Comparison of ENCODE assay signal across 9 cellular contexts in the genomic region with DNA sequence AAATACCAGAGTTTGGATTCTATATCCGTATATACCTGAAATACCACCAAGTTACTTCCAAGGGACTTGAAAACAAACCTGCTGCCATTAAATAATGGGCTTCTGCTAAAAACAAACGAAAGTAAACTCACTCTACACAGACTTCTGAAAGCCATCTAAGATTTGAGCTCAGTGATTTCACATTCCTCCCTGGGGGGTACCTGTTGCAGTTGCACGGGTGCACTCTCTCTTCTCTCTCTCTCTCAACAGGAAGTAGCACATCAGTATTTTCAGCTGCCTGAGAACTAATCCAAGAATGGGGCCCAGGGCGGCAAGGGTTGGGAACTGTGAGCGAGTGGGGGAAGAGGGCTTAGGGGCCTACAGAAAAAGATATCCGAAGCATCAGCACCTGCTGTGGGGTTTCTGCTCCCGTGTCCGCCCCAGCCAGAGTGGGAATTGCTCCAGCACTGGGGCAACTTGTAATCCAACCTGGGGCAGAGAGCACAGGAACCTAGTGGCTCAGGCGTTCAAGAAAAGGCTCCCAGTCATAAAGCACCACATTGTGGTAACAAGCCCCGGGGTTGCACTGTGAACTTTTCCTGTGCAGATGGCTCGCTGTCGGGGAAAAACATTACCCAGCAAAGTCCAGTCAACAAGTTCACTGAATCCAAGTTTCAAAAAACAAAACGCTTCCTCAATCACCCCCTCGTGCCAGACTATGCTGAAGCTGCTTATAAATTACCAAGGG.
DNase-seq lines count a peak whose midpoint lies in the region; ATAC-seq and TF ChIP-seq lines count a peak whose summit lies in the region.
"Had no signal": no experiment of that assay in that cellular context is flagged by ENCODE, and none has a peak within 500 bp of the region (broad histone marks: within the 10 kb centered on the region; RNA-seq: fewer than 3 reads in every experiment).

No MANE protein-coding gene starts in this region.

- no peaks in the 10 kb centered on the region for H3K9me2 ChIP-seq in PC-9 (ENCODE audit: insufficient read depth)

- peak overlapping the region in 6 of 11 experiments; percentile 17 to 66 (median 45); a peak in 9 of 22 replicates for H3K9ac ChIP-seq in BLaER1 treated with 17β-estradiol and CSF1 and Interleukin-3, amounts not matched to agents 10 nM and 100 nM

- peak overlapping the region; percentile 63 to 92 (median 88) for H3K4me2 ChIP-seq in BLaER1 treated with 17β-estradiol and CSF1 and Interleukin-3, amounts not matched to agents 10 nM and 100 nM
- H3K4me2 ChIP-seq in PC-9: peak overlapping the region; percentile 85

- ATAC-seq in GM18870 (IDR thresholded peaks at IDR 0.05; ENCODE audit: unreplicated experiment) (peak; percentile 89), HG03045 (IDR thresholded peaks at IDR 0.05; ENCODE audit: unreplicated experiment) (peak; percentile 83)

- peak overlapping the region in 5 of 10 experiments; percentile 6 to 52 (median 44); a peak in 3 of 20 replicates for H3K4me3 ChIP-seq in BLaER1 treated with 17β-estradiol and CSF1 and Interleukin-3, amounts not matched to agents 10 nM and 100 nM
- H3K4me3 ChIP-seq in PC-9: peak overlapping the region; percentile 56
- H3K4me3 ChIP-seq in choroid plexus epithelial cell (ENCODE audit: low read depth, low read length): no peak overlapping the region

- H3K4me1 ChIP-seq in BLaER1 treated with 17β-estradiol and CSF1 and Interleukin-3, amounts not matched to agents 10 nM and 100 nM: peaks cover 11 to 39% (median 29%) of the 10 kb centered on the region in 10 experiments
- H3K4me1 ChIP-seq in PC-9 (replicated peaks; ENCODE audit: insufficient read depth): peaks cover 83% of the 10 kb centered on the region

- peak overlapping the region in 8 of 11 experiments; percentile 6 to 52 (median 31); a peak in 7 of 22 replicates for H3K27ac ChIP-seq in BLaER1 treated with 17β-estradiol and CSF1 and Interleukin-3, amounts not matched to agents 10 nM and 100 nM
- H3K27ac ChIP-seq in PC-9: peak overlapping the region; percentile 100
- H3K27ac ChIP-seq: HL-60 had no signal

- H4K20me1 ChIP-seq in BLaER1 treated with 17β-estradiol and CSF1 and Interleukin-3, amounts not matched to agents 10 nM and 100 nM: no peaks in the 10 kb centered on the region
- H4K20me1 ChIP-seq in PC-9 (ENCODE audit: insufficient read depth): no peaks in the 10 kb centered on the region

- DNase-seq in PC-9 (peak; percentile 46 to 74), choroid plexus epithelial cell (ENCODE audit: low read depth) (peak; percentile 62), mucosa of gallbladder (ENCODE audit: low spot score) (peak; percentile 16), NCI-H1048 (lab: John Stamatoyannopoulos, UW) (no peak), NOMO-1 treated with DMSO at 0.1 percent for 48 hours (lab: John Stamatoyannopoulos, UW; ENCODE audit: unreplicated experiment) (no peak)

- TSS peak; percentile 74 for BruUV-seq in PC-9 (replicated peaks; lab: Mats Ljungman, UMichigan)

- TF ChIP-seq CTCF in PC-9 (conservative IDR thresholded peaks at IDR 0.05) (no peak), choroid plexus epithelial cell (conservative IDR thresholded peaks at IDR 0.05; ENCODE audit: low read depth, low read length) (no peak)

- no peaks in the 10 kb centered on the region; a peak in 1 of 22 replicates for H3K27me3 ChIP-seq in BLaER1 treated with 17β-estradiol and CSF1 and Interleukin-3, amounts not matched to agents 10 nM and 100 nM
- H3K27me3 ChIP-seq in PC-9 (ENCODE audit: insufficient read depth, low read depth): no peaks in the 10 kb centered on the region

- H3F3A ChIP-seq in PC-9 (ENCODE audit: insufficient read depth, low read depth): peaks cover 47% of the 10 kb centered on the region

- no peaks in the 10 kb centered on the region for H3K9me3 ChIP-seq in BLaER1 treated with 17β-estradiol and CSF1 and Interleukin-3, amounts not matched to agents 10 nM and 100 nM (replicated peaks in 1 of 11)
- H3K9me3 ChIP-seq in PC-9 (ENCODE audit: insufficient read depth, low read depth): no peaks in the 10 kb centered on the region

- intact Hi-C loops in PC-9 (cut with micrococcal nuclease; ENCODE audit: unreplicated experiment): loop anchor here (1.0 to 10.0 kb wide), 6 partner anchors 14 to 1156 kb away; no protein-coding TSS in a partner anchor

- peaks cover 88% of the 10 kb centered on the region for H3K79me2 ChIP-seq in PC-9 (ENCODE audit: low read depth)

- no peaks in the 10 kb centered on the region for H3K36me3 ChIP-seq in BLaER1 treated with 17β-estradiol and CSF1 and Interleukin-3, amounts not matched to agents 10 nM and 100 nM
- H3K36me3 ChIP-seq in PC-9 (ENCODE audit: low read depth): 0 out of 2 replicates have a peak, but pooled peaks cover 3% of the 10 kb centered on the region

- CTCF ChIA-PET in PC-9 (lab: Charles Lee): interaction anchor here (0.7 to 1.8 kb wide), 3 partner anchors 14 to 102 kb away, joined by 3 to 13 read pairs (median 6); no protein-coding TSS in a partner anchor

- no peak overlapping the region for H2AFZ ChIP-seq in PC-9

- POLR2A ChIA-PET in PC-9 (lab: Charles Lee; ENCODE audit: unreplicated experiment): interaction anchor here (0.5 to 1.1 kb wide), 5 partner anchors 23 to 623 kb away, joined by 4 to 35 read pairs (median 5); no protein-coding TSS in a partner anchor

Comparison
In these comparisons a context has a peak if more than half of its experiments do, and no peak if none do; other contexts are left out.
1. DNase-seq: peak in PC-9 (2 of 2), choroid plexus epithelial cell (single experiment) and mucosa of gallbladder (single experiment); none in NCI-H1048 (single experiment) and NOMO-1 treated with DMSO at 0.1 percent for 48 hours (single experiment).